8 cellular contexts compared by ENCODE assay signal in the genomic region with DNA sequence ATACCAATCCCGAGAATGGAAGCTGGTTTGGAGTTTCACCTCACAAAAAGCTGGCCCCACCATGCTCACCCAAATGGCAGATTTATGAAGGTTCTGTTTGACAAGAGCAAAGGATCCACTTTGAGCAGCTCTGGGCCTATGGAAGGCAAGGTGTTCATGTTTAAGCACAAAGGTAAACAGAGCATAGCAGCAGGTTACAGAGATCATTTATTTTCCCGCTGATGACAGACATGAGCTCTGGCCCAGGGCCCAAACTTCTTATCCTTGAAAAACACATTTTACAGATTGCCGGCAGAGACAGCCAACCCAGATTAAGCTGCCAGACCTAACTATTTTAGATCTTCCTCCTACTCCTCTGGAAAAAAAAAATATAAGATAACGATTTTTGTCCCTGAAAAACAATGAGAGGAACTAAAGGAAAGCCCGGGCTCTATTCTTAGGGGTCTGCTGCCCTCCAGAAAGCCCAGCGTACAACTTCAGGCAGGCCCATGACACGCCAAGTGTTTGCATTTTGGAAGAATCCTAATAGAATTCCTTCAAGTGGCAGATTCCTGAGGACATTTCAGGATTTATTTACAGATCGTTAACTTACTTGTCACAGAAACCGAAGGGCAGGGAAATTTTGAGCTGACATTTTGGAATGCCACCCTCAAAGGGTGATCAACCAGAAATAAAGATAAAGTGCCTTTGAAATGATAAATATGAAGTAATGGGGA. TPM values are rescaled to one million over a fixed set of nuclear protein-coding genes. Genes with fewer than 3 reads are reported as not detected.
DNase-seq lines count a peak whose midpoint lies in the region; ATAC-seq and TF ChIP-seq lines count a peak whose summit lies in the region.

No MANE protein-coding gene starts in this region.

- peak overlapping the region; percentile 0 for H3K9ac ChIP-seq in SK-N-MC (ENCODE audit: insufficient read length)

- ATAC-seq in heart right ventricle (peak in 6 of 8 donors; percentile 30 to 65 (median 38)), HG03378 (IDR thresholded peaks at IDR 0.05; ENCODE audit: unreplicated experiment) (no peak), GM19397 (IDR thresholded peaks at IDR 0.05; ENCODE audit: unreplicated experiment) (no peak), GM21529 (IDR thresholded peaks at IDR 0.05; ENCODE audit: unreplicated experiment) (no peak)

- H3K36me3 ChIP-seq in SK-N-MC (ENCODE audit: insufficient read depth, low read length) (no peaks in the 10 kb centered on the region), heart right ventricle (no peaks in the 10 kb centered on the region), thyroid gland (no peaks in the 10 kb centered on the region)

- H3K27me3 ChIP-seq in heart right ventricle, result no peaks in the 10 kb centered on the region
- no peaks in the 10 kb centered on the region for H3K27me3 ChIP-seq in thyroid gland

- intact Hi-C loops in heart right ventricle (cut with DNase I) (no loop called here), thyroid gland (cut with DNase I) (loop anchor here (5.0 kb wide), 1 partner anchor 35 kb away; no protein-coding TSS in a partner anchor)

- peak; percentile 78 for DNase-seq in DMS79 (lab: John Stamatoyannopoulos, UW)
- DNase-seq in HUDEP-2 (lab: John Stamatoyannopoulos, UW; ENCODE audit: unreplicated experiment in 76 of 76), result peak in 61 of 76 experiments; percentile 2 to 70 (median 35)
- DNase-seq in SK-N-MC (ENCODE audit: low read depth, low spot score), result peak; percentile 30
- DNase-seq in heart right ventricle, result peak in 1 of 2 donors; percentile 73
- peak; percentile 55 to 68 for DNase-seq in thyroid gland

- H3K4me3 ChIP-seq in SK-N-MC, result peak overlapping the region; percentile 53
- no peak overlapping the region for H3K4me3 ChIP-seq in heart right ventricle
- H3K4me3 ChIP-seq in thyroid gland (replicated peaks in 1 of 3), result no peak overlapping the region

- H3K4me1 ChIP-seq in heart right ventricle (peaks cover 3 to 86% (median 54%) of the 10 kb centered on the region in 9 donors), thyroid gland (peaks cover 38 to 53% of the 10 kb centered on the region in 2 donors)

- TF ChIP-seq CTCF in heart right ventricle (IDR thresholded peaks at IDR 0.05) (no peak), thyroid gland (IDR thresholded peaks at IDR 0.05) (no peak)

- peak overlapping the region; percentile 86 for H3K27ac ChIP-seq in SK-N-MC
- peak overlapping the region; percentile 0 to 85 (median 71) for H3K27ac ChIP-seq in heart right ventricle
- peak overlapping the region; percentile 68 to 96 (median 91) for H3K27ac ChIP-seq in thyroid gland

- WGBS in heart right ventricle, 2 donors, result 21 to 23% methylated on average over 9 of the region's 9 CpGs
- 23 to 25% methylated on average over 9 of the region's 9 CpGs for WGBS in thyroid gland, 2 donors

- TF ChIP-seq POLR2A in thyroid gland (IDR thresholded peaks at IDR 0.05), result no peak

- no peaks in the 10 kb centered on the region for H3K9me3 ChIP-seq in SK-N-MC (ENCODE audit: low read depth, low read length)
- H3K9me3 ChIP-seq in heart right ventricle, result no peaks in the 10 kb centered on the region
- H3K9me3 ChIP-seq in thyroid gland, result no peaks in the 10 kb centered on the region

RNA-seq across cellular contexts. Expression of gene SYPL1, which starts 40.0 kb away (rescaled TPM):
- total RNA-seq in heart right ventricle (100 to 1,000 TPM in 1 of 10 donors, 10 to 100 TPM in 9; 63.9 to 121 (median 80.9) TPM), thyroid gland (100 to 1,000 TPM; 119 to 165 (median 132) TPM)
- 10 to 100 TPM; 58.5 to 59.9 TPM for polyA plus RNA-seq in heart right ventricle

Comparison
In these comparisons a context has a peak if more than half of its experiments do, and no peak if none do; other contexts are left out.
1. ATAC-seq: peak in heart right ventricle (6 of 8); none in HG03378 (single experiment), GM19397 (single experiment) and GM21529 (single experiment).
2. Peak in every context shown above with its lines, with median percentiles within 50 percentile points of each other: H3K27ac ChIP-seq.